Comparison of ENCODE assay signal across 1 cellular context in the genomic region with DNA sequence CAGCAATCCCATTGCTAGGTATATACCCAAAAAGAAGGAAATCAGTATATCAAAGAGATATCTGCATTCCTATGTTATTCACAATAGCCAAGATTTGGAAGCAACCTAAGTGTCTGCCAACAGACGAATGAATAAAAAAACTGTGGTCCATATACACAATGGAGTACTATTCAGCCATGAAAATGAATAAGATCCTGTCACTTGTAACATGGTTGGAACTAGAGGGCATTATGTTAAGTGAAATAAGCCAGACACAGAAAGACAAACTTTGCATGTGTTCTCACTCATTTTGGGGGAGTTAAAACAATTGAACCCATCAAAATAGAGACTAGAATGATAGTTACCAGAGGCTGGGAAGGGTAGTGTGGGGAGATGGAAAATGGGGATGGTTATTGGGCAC.
TF ChIP-seq lines count a peak whose summit lies in the region.

No MANE protein-coding gene starts in this region.

TF ChIP-seq in HEK293, 187 proteins besides CTCF, POLR2A, EP300 and RAD21 (continued from another document):
- no peak for TF ChIP-seq ZNF518A (tag by site-specific recombination; conservative IDR thresholded peaks at IDR 0.05; ENCODE audit: low read depth)
- no peak for TF ChIP-seq REPIN1 (tag by site-specific recombination; IDR thresholded peaks at IDR 0.05; ENCODE audit: low read depth)
- peak; percentile 76 for TF ChIP-seq ZNF146 (tag by site-specific recombination; IDR thresholded peaks at IDR 0.05)
